ENCODE assay signal across 11 cellular contexts in genomic region chr6:31464252-31465184, GRCh38. TPM values are rescaled to one million over a fixed set of nuclear protein-coding genes. Genes with fewer than 3 reads are reported as not detected.
DNase-seq lines count a peak whose midpoint lies in the region; ATAC-seq and TF ChIP-seq lines count a peak whose summit lies in the region.
"Had no signal": no experiment of that assay in that cellular context is flagged by ENCODE, and none has a peak within 500 bp of the region (broad histone marks: within the 10 kb centered on the region; RNA-seq: fewer than 3 reads in every experiment).

No MANE protein-coding gene starts in this region.

- peak overlapping the region; percentile 99 for H3K4me3 Mint-ChIP-seq in activated naive CD4-positive, alpha-beta T cell treated with anti-CD3 and anti-CD28 coated beads for 36 hours
- H3K4me3 Mint-ChIP-seq in activated T-cell treated with anti-CD3 and anti-CD28 coated beads, Interleukin-2, amount 50 U/mL, for 4 hours: peak overlapping the region; percentile 100
- no peak overlapping the region for H3K4me3 Mint-ChIP-seq in endothelial cell (ENCODE audit: unreplicated experiment)

- no peak overlapping the region for H3K27ac ChIP-seq in lower lobe of right lung
- H3K27ac ChIP-seq in thoracic aorta: no peak overlapping the region

- H3K4me1 ChIP-seq in lower lobe of right lung: peaks cover 45% of the 10 kb centered on the region
- peaks cover 4 to 15% of the 10 kb centered on the region in 2 donors for H3K4me1 ChIP-seq in thoracic aorta (ENCODE audit: control insufficient read depth in 1 of 2, low read depth in 2 of 2)

- no peaks in the 10 kb centered on the region for H3K27me3 Mint-ChIP-seq in activated naive CD4-positive, alpha-beta T cell treated with anti-CD3 and anti-CD28 coated beads for 36 hours (ENCODE audit: low read depth)
- H3K27me3 Mint-ChIP-seq in activated T-cell treated with anti-CD3 and anti-CD28 coated beads, Interleukin-2, amount 50 U/mL, for 4 hours (ENCODE audit: low read depth): no peaks in the 10 kb centered on the region
- no peaks in the 10 kb centered on the region for H3K27me3 Mint-ChIP-seq in endothelial cell (ENCODE audit: unreplicated experiment)

- H3K4me1 Mint-ChIP-seq in activated naive CD4-positive, alpha-beta T cell treated with anti-CD3 and anti-CD28 coated beads for 36 hours (ENCODE audit: low read depth): peaks cover 69% of the 10 kb centered on the region
- peaks cover 71% of the 10 kb centered on the region for H3K4me1 Mint-ChIP-seq in activated T-cell treated with anti-CD3 and anti-CD28 coated beads, Interleukin-2, amount 50 U/mL, for 4 hours (ENCODE audit: low read depth)
- H3K4me1 Mint-ChIP-seq in endothelial cell (ENCODE audit: unreplicated experiment): peaks cover 3% of the 10 kb centered on the region

- H3K27ac Mint-ChIP-seq in activated naive CD4-positive, alpha-beta T cell treated with anti-CD3 and anti-CD28 coated beads for 36 hours: peak overlapping the region; percentile 98
- no peak overlapping the region for H3K27ac Mint-ChIP-seq in endothelial cell (ENCODE audit: unreplicated experiment)

- H3K36me3 ChIP-seq in lower lobe of right lung (no peaks in the 10 kb centered on the region), thoracic aorta (no peaks in the 10 kb centered on the region)

- H3K4me3 ChIP-seq in lower lobe of right lung (peak overlapping the region; percentile 67), thoracic aorta (peak overlapping the region; percentile 74)

- H3K27me3 ChIP-seq in lower lobe of right lung (ENCODE audit: low read depth) (no peaks in the 10 kb centered on the region), thoracic aorta (replicated peaks; ENCODE audit: insufficient read depth) (no peaks in the 10 kb centered on the region)

- intact Hi-C loops in activated naive CD4-positive, alpha-beta T cell treated with anti-CD3 and anti-CD28 coated beads for 36 hours (cut with micrococcal nuclease): loop anchor here (5.0 kb wide), 2 partner anchors 33 to 262 kb away; partner anchors contain the start of gene MICB
- intact Hi-C loops in lower lobe of right lung (cut with DNase I): no loop called here

- no peak for DNase-seq in activated naive CD4-positive, alpha-beta T cell treated with anti-CD3 and anti-CD28 coated beads for 36 hours
- DNase-seq in activated naive CD4-positive, alpha-beta T cell treated with Interleukin-2 at 50 U/mL for 16 hours: no peak
- no peak for DNase-seq in activated T-cell treated with anti-CD3 and anti-CD28 coated beads, Interleukin-2, amount 50 U/mL, for 4 hours
- DNase-seq in lower lobe of right lung: no peak
- no peak for DNase-seq in thoracic aorta (ENCODE audit: low spot score)
- no peak for DNase-seq in endothelial cell (ENCODE audit: low spot score)
- no peak for DNase-seq in NCI-H526 treated with DMSO at 0.1 percent for 48 hours (lab: John Stamatoyannopoulos, UW)
- DNase-seq: cerebellar nuclear complex, GF-D8, NCI-H446 had no signal

- peaks cover 35% of the 10 kb centered on the region for H3K36me3 Mint-ChIP-seq in activated naive CD4-positive, alpha-beta T cell treated with anti-CD3 and anti-CD28 coated beads for 36 hours (ENCODE audit: low read depth)
- H3K36me3 Mint-ChIP-seq in activated T-cell treated with anti-CD3 and anti-CD28 coated beads, Interleukin-2, amount 50 U/mL, for 4 hours (ENCODE audit: insufficient read depth): peaks cover 24% of the 10 kb centered on the region
- no peaks in the 10 kb centered on the region for H3K36me3 Mint-ChIP-seq in endothelial cell (ENCODE audit: low read depth, unreplicated experiment)

- H3K9me3 ChIP-seq in lower lobe of right lung (no peaks in the 10 kb centered on the region), thoracic aorta (no peaks in the 10 kb centered on the region)

- H3K9me3 Mint-ChIP-seq in activated naive CD4-positive, alpha-beta T cell treated with anti-CD3 and anti-CD28 coated beads for 36 hours: no peaks in the 10 kb centered on the region
- no peaks in the 10 kb centered on the region for H3K9me3 Mint-ChIP-seq in activated T-cell treated with anti-CD3 and anti-CD28 coated beads, Interleukin-2, amount 50 U/mL, for 4 hours
- no peaks in the 10 kb centered on the region for H3K9me3 Mint-ChIP-seq in endothelial cell (ENCODE audit: unreplicated experiment)

- no peak for ATAC-seq in activated T-cell treated with anti-CD3 and anti-CD28 coated beads, Interleukin-2, amount 50 U/mL, for 4 hours
- ATAC-seq in lower lobe of right lung (no peak), thoracic aorta (ENCODE audit: insufficient number of reproducible peaks, low FRiP score, low read depth) (no peak), GM18858 (IDR thresholded peaks at IDR 0.05; ENCODE audit: unreplicated experiment) (no peak)

- TF ChIP-seq CTCF in lower lobe of right lung (IDR thresholded peaks at IDR 0.05) (no peak), thoracic aorta (IDR thresholded peaks at IDR 0.05) (no peak), endothelial cell (IDR thresholded peaks at IDR 0.05; ENCODE audit: unreplicated experiment) (no peak)

- CTCF ChIA-PET in activated naive CD4-positive, alpha-beta T cell treated with anti-CD3 and anti-CD28 coated beads for 36 hours (lab: Charles Lee): no interaction called here

RNA-seq across cellular contexts. Expression of gene MICB, which starts 33.4 kb away (rescaled TPM):
- 10 to 100 TPM; 21.4 to 22.6 TPM for total RNA-seq in activated naive CD4-positive, alpha-beta T cell treated with anti-CD3 and anti-CD28 coated beads for 36 hours
- total RNA-seq in activated T-cell treated with anti-CD3 and anti-CD28 coated beads, Interleukin-2, amount 50 U/mL, for 4 hours: 10 to 100 TPM; 11.3 to 14.9 (median 12.5) TPM
- total RNA-seq in lower lobe of right lung (13.8 TPM), thoracic aorta (1 to 10 TPM; 4.1 to 6.6 TPM), endothelial cell (ENCODE audit: unreplicated experiment) (3.6 TPM)
